In genomic region chr2:239509388-239510143, GRCh38 we compare ENCODE assay signal across 1 cellular context.
TF ChIP-seq lines count a peak whose summit lies in the region.

No MANE protein-coding gene starts in this region.

TF ChIP-seq in HepG2, 621 proteins besides CTCF, POLR2A, EP300 and RAD21 (continued from another document):
- no peak for TF ChIP-seq HMGXB3 (CRISPR knock-in tag; IDR thresholded peaks at IDR 0.05; ENCODE audit: borderline replicate concordance)
